ENCODE assay signal across 18 cellular contexts in the genomic region with DNA sequence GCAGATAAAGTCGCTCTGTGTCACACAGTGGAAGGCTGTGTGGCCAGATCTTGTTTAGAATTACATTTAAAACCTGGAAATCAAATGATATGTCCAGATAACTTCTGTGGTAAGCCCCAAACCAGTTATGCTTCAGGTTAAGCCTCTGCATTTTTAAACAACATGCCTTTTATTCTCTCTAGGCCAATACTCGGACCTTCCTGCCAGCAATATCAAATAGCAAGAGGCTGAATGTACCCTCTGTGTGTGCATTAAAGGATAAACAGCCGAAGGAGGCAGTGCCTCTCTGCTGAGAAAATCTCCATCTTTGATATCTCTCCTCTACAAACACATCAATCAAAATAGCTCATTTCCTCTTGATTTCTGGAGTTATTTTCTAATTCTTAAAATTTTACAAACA.
DNase-seq lines count a peak whose midpoint lies in the region; ATAC-seq and TF ChIP-seq lines count a peak whose summit lies in the region.
"Had no signal": no experiment of that assay in that cellular context is flagged by ENCODE, and none has a peak within 500 bp of the region (broad histone marks: within the 10 kb centered on the region; RNA-seq: fewer than 3 reads in every experiment).

No MANE protein-coding gene starts in this region.

- DNase-seq in cardiac muscle cell (ENCODE audit: low read depth in 1 of 2, low spot score in 1 of 2) (no peak), left cardiac atrium (no peak), amniotic epithelial cell (ENCODE audit: low read depth) (peak; percentile 11), pons (ENCODE audit: low spot score) (peak; percentile 10), GM03348 (ENCODE audit: low spot score) (no peak), epidermal melanocyte (ENCODE audit: insufficient read length, low spot score) (no peak)
- DNase-seq in stimulated activated naive CD4-positive, alpha-beta T cell (lab: John Stamatoyannopoulos, UW), result no peak
- DNase-seq: CD4-positive, CD25-positive, alpha-beta regulatory T cell; CD8-positive, alpha-beta T cell; DMS 273 treated with DMSO at 0.1 percent for 48 hours; DMS79; EL; GDM1; H9 had no signal

- H3K27me3 ChIP-seq in cardiac muscle cell, result no peaks in the 10 kb centered on the region
- H3K27me3 ChIP-seq: BLaER1 had no signal

- TF ChIP-seq CTCF in cardiac muscle cell (IDR thresholded peaks at IDR 0.05; ENCODE audit: low read depth, low read length), result no peak

- peaks cover 9% of the 10 kb centered on the region for H3K4me1 ChIP-seq in cardiac muscle cell (ENCODE audit: low read depth)
- H3K4me1 ChIP-seq: BLaER1 had no signal

- ATAC-seq in left cardiac atrium, result no peak
- ATAC-seq: CD8-positive, alpha-beta T cell; HCT116 had no signal

- H3K36me3 ChIP-seq in cardiac muscle cell, result no peaks in the 10 kb centered on the region
- H3K36me3 ChIP-seq: BLaER1 had no signal

- H3K4me3 ChIP-seq in cardiac muscle cell, result no peak overlapping the region
- H3K4me3 ChIP-seq: BLaER1 had no signal

- H3K27ac ChIP-seq in cardiac muscle cell, result peak overlapping the region; percentile 55
- H3K27ac ChIP-seq: 22Rv1, BLaER1, C4-2B had no signal

- intact Hi-C loops in left cardiac atrium (cut with DNase I), result no loop called here

- no peaks in the 10 kb centered on the region for H3K9me3 ChIP-seq in cardiac muscle cell (ENCODE audit: low read depth)
- H3K9me3 ChIP-seq: BLaER1 had no signal

Comparison
In these comparisons a context has a peak if more than half of its experiments do, and no peak if none do; other contexts are left out.
1. DNase-seq: peak in amniotic epithelial cell (single experiment) and pons (single experiment); none in cardiac muscle cell (0 of 2), left cardiac atrium (single experiment), GM03348 (single experiment), stimulated activated naive CD4-positive, alpha-beta T cell (0 of 6) and epidermal melanocyte (single experiment).